Comparison of ENCODE assay signal across 29 cellular contexts in genomic region chr1:168567007-168567406, GRCh38. TPM values are rescaled to one million over a fixed set of nuclear protein-coding genes. Genes with fewer than 3 reads are reported as not detected.
"Had no signal": no experiment of that assay in that cellular context is flagged by ENCODE, and none has a peak within 500 bp of the region (broad histone marks: within the 10 kb centered on the region; RNA-seq: fewer than 3 reads in every experiment).

No MANE protein-coding gene starts in this region.

- H3K9me3 ChIP-seq: gastroesophageal sphincter, ovary, right lobe of liver, thyroid gland, upper lobe of left lung had no signal

- H3K4me3 ChIP-seq: gastroesophageal sphincter, hepatocyte, ovary, right lobe of liver, thyroid gland, upper lobe of left lung had no signal

- H3K79me2 ChIP-seq: hepatocyte had no signal

- ATAC-seq: activated CD8-positive, alpha-beta memory T cell treated with anti-CD3 and anti-CD28 coated beads, Interleukin-2, amount 10 ng/mL, durations not matched to agents 7 days and 5 days; activated CD8-positive, alpha-beta T cell treated with anti-CD3 and anti-CD28 coated beads, Interleukin-2, amount 10 ng/mL, durations not matched to agents 7 days and 5 days; activated naive CD8-positive, alpha-beta T cell treated with anti-CD3 and anti-CD28 coated beads, Interleukin-2, amount 50 U/mL, for 24 hours; effector memory CD8-positive, alpha-beta T cell; gastroesophageal sphincter; WTC11 had no signal

- H2AFZ ChIP-seq: hepatocyte had no signal

- H3K27ac ChIP-seq: gastroesophageal sphincter, hepatocyte, ovary, right lobe of liver, thyroid gland, upper lobe of left lung had no signal

- DNase-seq: activated CD8-positive, alpha-beta memory T cell treated with anti-CD3 and anti-CD28 coated beads, Interleukin-2, amount 10 ng/mL, durations not matched to agents 7 days and 5 days; activated CD8-positive, alpha-beta T cell treated with anti-CD3 and anti-CD28 coated beads, Interleukin-2, amount 10 ng/mL, durations not matched to agents 7 days and 5 days; activated naive CD8-positive, alpha-beta T cell treated with anti-CD3 and anti-CD28 coated beads, Interleukin-2, amount 50 U/mL, for 24 hours; activated T-cell treated with anti-CD3 and anti-CD28 coated beads, Interleukin-2, amount 50 U/mL, for 48 hours; amygdala; caudate nucleus; cortex of kidney; effector memory CD8-positive, alpha-beta T cell; erythroblast; islet precursor cell; mammary epithelial cell; ovary; right lobe of liver; stimulated activated CD4-positive, alpha-beta T cell treated with anti-CD3 and anti-CD28 coated beads, Interleukin-12 subunit alpha, Interleukin-12 subunit beta, amount 100 ng/mL, for 4 hours; stimulated activated CD4-positive, alpha-beta T cell treated with anti-CD3 and anti-CD28 coated beads, Interleukin-4, amount 100 ng/mL, for 1 hour; substantia nigra; thyroid gland; upper lobe of left lung had no signal

- H3K4me1 ChIP-seq: gastroesophageal sphincter, right lobe of liver, thyroid gland, upper lobe of left lung had no signal

- H3K4me2 ChIP-seq: hepatocyte had no signal

- H3K27me3 ChIP-seq: gastroesophageal sphincter, hepatocyte, ovary, right lobe of liver, thyroid gland, upper lobe of left lung had no signal

- H3K36me3 ChIP-seq: gastroesophageal sphincter, ovary, right lobe of liver, thyroid gland, upper lobe of left lung had no signal

RNA-seq across cellular contexts. Expression of gene XCL1, which starts 9.4 kb away (rescaled TPM):
- total RNA-seq: fibroblast of lung, fibroblast of villous mesenchyme, mammary epithelial cell, renal cortical epithelial cell, skeletal muscle tissue had no signal
- polyA plus RNA-seq: fibroblast of lung, mammary epithelial cell had no signal

RNA-seq across cellular contexts. Expression of gene XCL2, which starts 23.2 kb away (rescaled TPM):
- total RNA-seq: chondrocyte, fibroblast of lung, fibroblast of villous mesenchyme, hepatocyte, mammary epithelial cell, mucosa of gallbladder, progenitor cell of endocrine pancreas, renal cortical epithelial cell, skeletal muscle tissue, thyroid gland, WTC11 had no signal
- polyA plus RNA-seq: fibroblast of lung, hepatocyte, mammary epithelial cell, neural cell had no signal
